Comparison of ENCODE assay signal across 22 cellular contexts in genomic region chr2:99787011-99787410, GRCh38.
"Had no signal": no experiment of that assay in that cellular context is flagged by ENCODE, and none has a peak within 500 bp of the region (broad histone marks: within the 10 kb centered on the region; RNA-seq: fewer than 3 reads in every experiment).

No MANE protein-coding gene starts in this region.

- ATAC-seq: activated CD8-positive, alpha-beta memory T cell treated with anti-CD3 and anti-CD28 coated beads, Interleukin-2, amount 10 ng/mL, durations not matched to agents 7 days and 5 days; activated CD8-positive, alpha-beta T cell treated with anti-CD3 and anti-CD28 coated beads, Interleukin-2, amount 10 ng/mL, durations not matched to agents 7 days and 5 days; PC-3; SK-N-SH treated with all-trans-retinoic acid at 6 μM for 48 hours; WTC11 had no signal

- H3K27ac ChIP-seq: colonic mucosa, SJSA1 had no signal

- H3K4me3 ChIP-seq: colonic mucosa, SJSA1 had no signal

- DNase-seq: activated CD4-positive, alpha-beta T cell treated with anti-CD3 and anti-CD28 coated beads for 48 hours; activated CD4-positive, alpha-beta T cell treated with anti-CD3 and anti-CD28 coated beads, Interleukin-2, amount 50 U/mL, for 4 hours; activated CD4-positive, CD25-positive, alpha-beta regulatory T cell treated with anti-CD3 and anti-CD28 coated beads, Interleukin-2, amount 50 U/mL, for 72 hours; activated CD8-positive, alpha-beta memory T cell treated with anti-CD3 and anti-CD28 coated beads, Interleukin-2, amount 10 ng/mL, durations not matched to agents 7 days and 5 days; activated CD8-positive, alpha-beta T cell treated with anti-CD3 and anti-CD28 coated beads, Interleukin-2, amount 10 ng/mL, durations not matched to agents 7 days and 5 days; activated effector memory CD4-positive, alpha-beta T cell treated with Interleukin-2 at 50 U/mL for 16 hours; activated naive CD4-positive, alpha-beta T cell treated with anti-CD3 and anti-CD28 coated beads for 36 hours; activated T-cell treated with anti-CD3 and anti-CD28 coated beads, Interleukin-2, amount 50 U/mL, for 24 hours; amygdala; colonic mucosa; MM.1S; NCI-H1105 treated with DMSO at 0.1 percent for 48 hours; NCI-H1436 treated with DMSO at 0.1 percent for 48 hours; NCI-H1930; NCI-H2171; NCI-H345; PC-3; SHP77; SW 1271 had no signal
